Comparison of ENCODE assay signal across 11 cellular contexts in the genomic region with DNA sequence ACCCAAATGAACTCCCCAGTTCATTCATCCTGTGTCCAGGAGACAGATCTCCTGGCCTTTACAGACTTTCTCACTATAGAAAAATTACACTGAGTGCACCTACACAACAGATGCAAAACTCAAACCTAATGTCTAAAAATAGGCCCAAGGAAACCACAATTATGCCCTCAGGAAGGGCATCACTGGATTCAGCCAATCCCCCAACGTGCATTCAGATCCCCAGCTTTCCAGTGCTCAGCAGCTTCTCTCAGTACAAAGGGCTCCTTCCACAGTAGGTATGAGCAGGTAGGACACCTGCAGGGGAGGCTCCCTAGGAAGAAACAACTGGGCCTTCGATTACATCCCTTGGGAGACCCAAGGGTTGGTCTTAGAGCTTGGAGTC. TPM values are rescaled to one million over a fixed set of nuclear protein-coding genes. Genes with fewer than 3 reads are reported as not detected.
DNase-seq lines count a peak whose midpoint lies in the region; ATAC-seq and TF ChIP-seq lines count a peak whose summit lies in the region.
"Had no signal": no experiment of that assay in that cellular context is flagged by ENCODE, and none has a peak within 500 bp of the region (broad histone marks: within the 10 kb centered on the region; RNA-seq: fewer than 3 reads in every experiment).

No MANE protein-coding gene starts in this region.

- H3K4me1 ChIP-seq in CD8-positive, alpha-beta memory T cell (ENCODE audit: insufficient read depth, low read length): peaks cover 37% of the 10 kb centered on the region
- H3K4me1 ChIP-seq in GM23248 (ENCODE audit: insufficient read depth) (peaks cover 5% of the 10 kb centered on the region; the same call in 1 of the 2 replicates), Caco-2 (no peaks in the 10 kb centered on the region), colonic mucosa (no peaks in the 10 kb centered on the region)
- peaks cover 3 to 31% of the 10 kb centered on the region in 2 donors for H3K4me1 ChIP-seq in naive thymus-derived CD4-positive, alpha-beta T cell (ENCODE audit: control insufficient read depth in 2 of 2, insufficient read depth in 2 of 2, low read length in 2 of 2)

- in situ Hi-C loops in GM23248 (cut with MboI): no loop called here

- no peaks in the 10 kb centered on the region for H3K36me3 ChIP-seq in CD8-positive, alpha-beta memory T cell (ENCODE audit: insufficient read depth, low read length)
- H3K36me3 ChIP-seq in GM23248 (ENCODE audit: low read depth): no peaks in the 10 kb centered on the region
- peaks cover 0 to 6% (median 0%) of the 10 kb centered on the region in 3 experiments for H3K36me3 ChIP-seq in naive thymus-derived CD4-positive, alpha-beta T cell (ENCODE audit: control insufficient read depth in 2 of 3, insufficient read depth in 3 of 3, low read length in 3 of 3)
- no peaks in the 10 kb centered on the region for H3K36me3 ChIP-seq in Caco-2 (ENCODE audit: control insufficient read depth, insufficient read depth, low read length)
- H3K36me3 ChIP-seq in colonic mucosa: no peaks in the 10 kb centered on the region
- H3K36me3 ChIP-seq: sigmoid colon had no signal

- peaks cover 38 to 54% (median 47%) of the 10 kb centered on the region in 3 donors for H3K4me1 Mint-ChIP-seq in CD8-positive, alpha-beta memory T cell
- H3K4me1 Mint-ChIP-seq in WTC11 (peaks cover 24% of the 10 kb centered on the region), Caco-2 (ENCODE audit: low read depth, unreplicated experiment) (no peaks in the 10 kb centered on the region)
- H3K4me1 Mint-ChIP-seq in naive thymus-derived CD4-positive, alpha-beta T cell: peaks cover 33 to 59% (median 48%) of the 10 kb centered on the region in 7 donors

- CTCF ChIA-PET in CD8-positive, alpha-beta memory T cell (lab: Charles Lee): no interaction called here
- CTCF ChIA-PET in WTC11 (lab: Charles Lee): interaction anchor here (0.6 to 2.9 kb wide), 3 partner anchors 12 to 600 kb away, joined by 3 to 12 read pairs (median 4); no protein-coding TSS in a partner anchor
- CTCF ChIA-PET in naive thymus-derived CD4-positive, alpha-beta T cell (lab: Charles Lee): interaction anchor here (0.7 kb wide), 1 partner anchor 163 kb away, joined by 3 read pairs; no protein-coding TSS in a partner anchor
- CTCF ChIA-PET in Caco-2 (lab: Charles Lee): interaction anchor here (0.5 kb wide), 1 partner anchor 117 kb away, joined by 3 read pairs; a partner anchor contains a TSS

- H3F3A ChIP-seq in GM23248 (ENCODE audit: insufficient read depth): no peaks in the 10 kb centered on the region

- H3K9me3 ChIP-seq in CD8-positive, alpha-beta memory T cell (ENCODE audit: low read length): no peaks in the 10 kb centered on the region
- H3K9me3 ChIP-seq in GM23248 (ENCODE audit: low read depth) (no peaks in the 10 kb centered on the region), Caco-2 (no peaks in the 10 kb centered on the region), colonic mucosa (no peaks in the 10 kb centered on the region)
- H3K9me3 ChIP-seq in naive thymus-derived CD4-positive, alpha-beta T cell (ENCODE audit: control insufficient read depth in 2 of 3, low read length in 3 of 3): no peaks in the 10 kb centered on the region
- H3K9me3 ChIP-seq: sigmoid colon had no signal

- DNase-seq in CD8-positive, alpha-beta memory T cell: no peak
- DNase-seq in GM23248: peak; percentile 11
- DNase-seq in WTC11 (ENCODE audit: low spot score): no peak
- no peak for DNase-seq in naive thymus-derived CD4-positive, alpha-beta T cell
- DNase-seq in Caco-2: no peak
- no peak for DNase-seq in colonic mucosa
- no peak for DNase-seq in DMS 273 treated with DMSO at 0.1 percent for 48 hours (lab: John Stamatoyannopoulos, UW)
- DNase-seq: NCI-H1436 treated with DMSO at 0.1 percent for 48 hours, sigmoid colon, substantia nigra had no signal

- H3K36me3 Mint-ChIP-seq in CD8-positive, alpha-beta memory T cell: peaks cover 0 to 9% (median 0%) of the 10 kb centered on the region in 3 donors
- H3K36me3 Mint-ChIP-seq in WTC11 (no peaks in the 10 kb centered on the region), Caco-2 (ENCODE audit: insufficient read depth, unreplicated experiment) (peaks cover 8% of the 10 kb centered on the region)
- H3K36me3 Mint-ChIP-seq in naive thymus-derived CD4-positive, alpha-beta T cell: peaks cover 0 to 13% (median 0%) of the 10 kb centered on the region in 5 donors

- H3K9ac ChIP-seq in GM23248: no peak overlapping the region
- no peak overlapping the region for H3K9ac ChIP-seq in colonic mucosa (ENCODE audit: low read depth in 2 of 2, low read length in 2 of 2)

- no peaks in the 10 kb centered on the region for H3K9me2 ChIP-seq in GM23248 (ENCODE audit: insufficient read depth)

- intact Hi-C loops in naive thymus-derived CD4-positive, alpha-beta T cell (cut with micrococcal nuclease): loop anchor here in 1 of 2 donors (5.0 kb wide), 2 partner anchors 70 to 190 kb away; a partner anchor contains a TSS
- intact Hi-C loops in Caco-2 (cut with micrococcal nuclease; ENCODE audit: unreplicated experiment): no loop called here
- intact Hi-C loops in colonic mucosa (cut with DNase I): no loop called here

- no peaks in the 10 kb centered on the region for H4K20me1 ChIP-seq in GM23248 (ENCODE audit: insufficient read depth)

- no peaks in the 10 kb centered on the region for H3K27me3 Mint-ChIP-seq in CD8-positive, alpha-beta memory T cell
- H3K27me3 Mint-ChIP-seq in WTC11 (ENCODE audit: low read depth) (peaks cover 14% of the 10 kb centered on the region), Caco-2 (ENCODE audit: insufficient read depth, unreplicated experiment) (no peaks in the 10 kb centered on the region)
- no peaks in the 10 kb centered on the region for H3K27me3 Mint-ChIP-seq in naive thymus-derived CD4-positive, alpha-beta T cell

- H3K4me3 Mint-ChIP-seq in CD8-positive, alpha-beta memory T cell: peak overlapping the region; percentile 27 to 99 (median 63)
- H3K4me3 Mint-ChIP-seq in WTC11: peak overlapping the region; percentile 46
- peak overlapping the region; percentile 3 to 95 (median 70) for H3K4me3 Mint-ChIP-seq in naive thymus-derived CD4-positive, alpha-beta T cell
- H3K4me3 Mint-ChIP-seq in Caco-2 (ENCODE audit: unreplicated experiment): no peak overlapping the region

- no peaks in the 10 kb centered on the region for H3K27me3 ChIP-seq in CD8-positive, alpha-beta memory T cell (ENCODE audit: insufficient read depth, low read length, poor library complexity, severe bottlenecking)
- H3K27me3 ChIP-seq in GM23248 (replicated peaks; ENCODE audit: insufficient read depth) (no peaks in the 10 kb centered on the region), Caco-2 (replicated peaks; ENCODE audit: control insufficient read depth, insufficient read depth, low read length) (no peaks in the 10 kb centered on the region), colonic mucosa (no peaks in the 10 kb centered on the region)
- H3K27me3 ChIP-seq in naive thymus-derived CD4-positive, alpha-beta T cell (ENCODE audit: control insufficient read depth in 2 of 2, insufficient read depth in 2 of 2, low read length in 2 of 2): no peaks in the 10 kb centered on the region
- H3K27me3 ChIP-seq: sigmoid colon had no signal

- no peaks in the 10 kb centered on the region for H3K9me3 Mint-ChIP-seq in CD8-positive, alpha-beta memory T cell
- H3K9me3 Mint-ChIP-seq in WTC11: no peaks in the 10 kb centered on the region
- H3K9me3 Mint-ChIP-seq in naive thymus-derived CD4-positive, alpha-beta T cell: peaks cover 0 to 11% (median 0%) of the 10 kb centered on the region in 11 donors
- peaks cover 13% of the 10 kb centered on the region for H3K9me3 Mint-ChIP-seq in Caco-2 (ENCODE audit: unreplicated experiment)

- no peak overlapping the region for H2AFZ ChIP-seq in GM23248

- peak overlapping the region in 7 of 8 donors; percentile 4 to 44 (median 20) for H3K27ac Mint-ChIP-seq in CD8-positive, alpha-beta memory T cell
- H3K27ac Mint-ChIP-seq in WTC11 (no peak overlapping the region), Caco-2 (ENCODE audit: unreplicated experiment) (no peak overlapping the region)
- peak overlapping the region in 8 of 9 donors; percentile 15 to 87 (median 70) for H3K27ac Mint-ChIP-seq in naive thymus-derived CD4-positive, alpha-beta T cell
- H3K27ac Mint-ChIP-seq: activated T-helper 2 cell treated with anti-CD3 and anti-CD28 coated beads, Interferon-gamma antibody, Interleukin-2, Interleukin-4, amounts not matched to agents 10 μg/mL and 5 μg/mL and 100 μg/mL, durations not matched to agents 14 hours and 24 hours and 36 hours had no signal

- 76 to 86% methylated on average over 2 of the region's 2 CpGs for WGBS in GM23248 (ENCODE audit: low coverage in 1 of 2, low lambda C conversion rate in 2 of 2, missing lambda C conversion rate in 2 of 2), 2 experiments

- POLR2A ChIA-PET in CD8-positive, alpha-beta memory T cell (lab: Charles Lee): interaction anchor here (0.6 to 1.1 kb wide), 3 partner anchors 11 to 954 kb away, joined by 4 to 6 read pairs (median 4); a partner anchor contains a TSS
- POLR2A ChIA-PET in WTC11 (lab: Charles Lee): interaction anchor here (0.6 kb wide), 1 partner anchor 17 kb away, joined by 3 read pairs; no protein-coding TSS in a partner anchor
- POLR2A ChIA-PET in naive thymus-derived CD4-positive, alpha-beta T cell (lab: Charles Lee): interaction anchor here (2.8 to 3.1 kb wide), 2 partner anchors 13 to 150 kb away, joined by 13 to 30 read pairs; a partner anchor contains a TSS
- POLR2A ChIA-PET in Caco-2 (lab: Charles Lee): interaction anchor here (0.5 kb wide), 1 partner anchor 194 kb away, joined by 4 read pairs; no protein-coding TSS in a partner anchor

- TF ChIP-seq CTCF in WTC11 (IDR thresholded peaks at IDR 0.05): no peak
- TF ChIP-seq CTCF in Caco-2 (IDR thresholded peaks at IDR 0.05; ENCODE audit: insufficient read depth in 1 of 2, low read depth in 1 of 2, low read length in 1 of 2, severe bottlenecking in 1 of 2, unreplicated experiment in 1 of 2): no peak
- TF ChIP-seq CTCF in colonic mucosa (IDR thresholded peaks at IDR 0.05): no peak

- ATAC-seq in WTC11: no peak
- ATAC-seq in naive thymus-derived CD4-positive, alpha-beta T cell: no peak

- H3K79me2 ChIP-seq in GM23248 (ENCODE audit: insufficient read depth): peaks cover 59% of the 10 kb centered on the region

- H3K4me3 ChIP-seq in CD8-positive, alpha-beta memory T cell (ENCODE audit: low read length): no peak overlapping the region
- H3K4me3 ChIP-seq in GM23248 (no peak overlapping the region), Caco-2 (ENCODE audit: low read depth, low read length) (no peak overlapping the region), colonic mucosa (no peak overlapping the region)
- no peak overlapping the region for H3K4me3 ChIP-seq in naive thymus-derived CD4-positive, alpha-beta T cell (ENCODE audit: low read length)
- H3K4me3 ChIP-seq: sigmoid colon had no signal

- H3K27ac ChIP-seq in CD8-positive, alpha-beta memory T cell (ENCODE audit: low read depth, low read length): no peak overlapping the region
- H3K27ac ChIP-seq in GM23248 (no peak overlapping the region), colonic mucosa (no peak overlapping the region)
- no peak overlapping the region for H3K27ac ChIP-seq in naive thymus-derived CD4-positive, alpha-beta T cell (ENCODE audit: low read depth, low read length)
- H3K27ac ChIP-seq: sigmoid colon had no signal

- H3K4me2 ChIP-seq in GM23248 (ENCODE audit: unreplicated experiment): no peak overlapping the region

- BruUV-seq in Caco-2 (replicated peaks; lab: Mats Ljungman, UMichigan): no TSS peak

RNA-seq across cellular contexts. Expression of a gene that starts 2.1 kb away (rescaled TPM):
- 1 to 10 TPM; 2.5 TPM for total RNA-seq in CD8-positive, alpha-beta memory T cell
- polyA plus RNA-seq in CD8-positive, alpha-beta memory T cell: 1.1 TPM
- 2.7 and 4.2 TPM in 2 replicates for total RNA-seq in GM23248 (2014; rRNA removed; shearing (Covaris generic))
- 1.1 and 1.6 TPM in 2 replicates for polyA plus RNA-seq in GM23248 (2016; fragmentation: Nextera tagmentation; extraction: Ambion mirVana)
- 3.0 to 3.8 TPM (median 3.4 TPM) in 3 replicates for total RNA-seq in WTC11 (2021)
- total RNA-seq in naive thymus-derived CD4-positive, alpha-beta T cell: 1 to 10 TPM; 2.2 to 8.0 (median 5.3) TPM
- 1 to 10 TPM; 2.0 to 3.3 TPM for polyA plus RNA-seq in naive thymus-derived CD4-positive, alpha-beta T cell
- 1.7 and 2.4 TPM in 2 replicates for total RNA-seq in Caco-2 (2022)
- 1 to 10 TPM; 1.3 to 2.0 TPM for total RNA-seq in colonic mucosa

RNA-seq across cellular contexts. Expression of a gene that starts 41.7 kb away (rescaled TPM):
- total RNA-seq in CD8-positive, alpha-beta memory T cell: 1 to 10 TPM; 4.2 to 4.6 TPM
- 2.5 TPM for polyA plus RNA-seq in CD8-positive, alpha-beta memory T cell
- 0.86 and 1.1 TPM in 2 replicates for total RNA-seq in GM23248 (2014; rRNA removed; shearing (Covaris generic))
- 1.2 and 1.4 TPM in 2 replicates for polyA plus RNA-seq in GM23248 (2016; fragmentation: Nextera tagmentation; extraction: Ambion mirVana)
- total RNA-seq in WTC11 (2021) (7.0 to 8.0 TPM (median 7.1 TPM) in 3 replicates), Caco-2 (2022) (5.1 and 6.1 TPM in 2 replicates), colonic mucosa (1 to 10 TPM; 7.4 to 7.6 TPM)
- 1 to 10 TPM; 3.0 to 9.1 (median 4.1) TPM for total RNA-seq in naive thymus-derived CD4-positive, alpha-beta T cell
- 1 to 10 TPM; 1.6 to 3.9 TPM for polyA plus RNA-seq in naive thymus-derived CD4-positive, alpha-beta T cell

Comparison
In these comparisons a context has a peak if more than half of its experiments do, and no peak if none do; other contexts are left out.
1. H3K27ac Mint-ChIP-seq: peak in CD8-positive, alpha-beta memory T cell (7 of 8) and naive thymus-derived CD4-positive, alpha-beta T cell (8 of 9); none in WTC11 (single experiment) and Caco-2 (single experiment).